ENCODE assay signal across 23 cellular contexts in genomic region chr3:126087552-126088175, GRCh38.
"Had no signal": no experiment of that assay in that cellular context is flagged by ENCODE, and none has a peak within 500 bp of the region (broad histone marks: within the 10 kb centered on the region; RNA-seq: fewer than 3 reads in every experiment).

No MANE protein-coding gene starts in this region.

- H3K27me3 ChIP-seq: body of pancreas, suprapubic skin, vagina had no signal

- H3K4me3 ChIP-seq: body of pancreas, mucosa of descending colon, psoas muscle, skin epidermis, suprapubic skin, vagina had no signal

- H3K36me3 ChIP-seq: suprapubic skin, vagina had no signal

- H3K27ac ChIP-seq: body of pancreas, epithelial cell of prostate, psoas muscle, skin epidermis, suprapubic skin, vagina had no signal

- DNase-seq: activated CD4-positive, alpha-beta T cell treated with anti-CD3 and anti-CD28 coated beads, Interleukin-2, amount 10 ng/mL, durations not matched to agents 7 days and 5 days; activated CD8-positive, alpha-beta T cell treated with anti-CD3 and anti-CD28 coated beads, Interleukin-2, amount 10 ng/mL, durations not matched to agents 7 days and 5 days; activated naive CD4-positive, alpha-beta T cell treated with Interleukin-2 at 50 U/mL for 16 hours; activated naive CD8-positive, alpha-beta T cell treated with anti-CD3 and anti-CD28 coated beads, Interleukin-2, amount 10 ng/mL, durations not matched to agents 7 days and 5 days; activated T-cell treated with anti-CD3 and anti-CD28 coated beads, Interleukin-2, amount 50 U/mL, for 24 hours; amygdala; body of pancreas; dermis blood vessel endothelial cell; foreskin melanocyte; left ventricle myocardium superior; mucosa of descending colon; naive B cell; psoas muscle; right cardiac atrium; stimulated activated CD4-positive, alpha-beta T cell treated with anti-CD3 and anti-CD28 coated beads, Interleukin-15, amount 100 ng/mL, for 24 hours; stimulated activated CD4-positive, alpha-beta T cell treated with anti-CD3 and anti-CD28 coated beads, Interleukin-2, amount 100 ng/mL, for 48 hours; stimulated activated naive CD8-positive, alpha-beta T cell treated with anti-CD3 and anti-CD28 coated beads, Interleukin-15, amount 100 ng/mL, for 72 hours; trophoblast cell had no signal

- ATAC-seq: activated CD4-positive, CD25-positive, alpha-beta regulatory T cell treated with anti-CD3 and anti-CD28 coated beads, Interleukin-2, amount 50 U/mL, for 24 hours; activated CD8-positive, alpha-beta T cell treated with anti-CD3 and anti-CD28 coated beads, Interleukin-2, amount 10 ng/mL, durations not matched to agents 7 days and 5 days; body of pancreas; left ventricle myocardium superior; mucosa of descending colon; psoas muscle; right cardiac atrium; stimulated activated naive CD8-positive, alpha-beta T cell treated with anti-CD3 and anti-CD28 coated beads, Interleukin-15, amount 100 ng/mL, for 72 hours had no signal

- H3K9me3 ChIP-seq: body of pancreas, psoas muscle, suprapubic skin, vagina had no signal
